18 cellular contexts compared by ENCODE assay signal in genomic region chr16:15856217-15856616, GRCh38. TPM values are rescaled to one million over a fixed set of nuclear protein-coding genes. Genes with fewer than 3 reads are reported as not detected.
DNase-seq lines count a peak whose midpoint lies in the region; ATAC-seq and TF ChIP-seq lines count a peak whose summit lies in the region.
"Had no signal": no experiment of that assay in that cellular context is flagged by ENCODE, and none has a peak within 500 bp of the region (broad histone marks: within the 10 kb centered on the region; RNA-seq: fewer than 3 reads in every experiment).

No MANE protein-coding gene starts in this region.

- H3K4me1 Mint-ChIP-seq in endothelial cell (ENCODE audit: unreplicated experiment): peaks cover 5% of the 10 kb centered on the region
- peaks cover 6% of the 10 kb centered on the region for H3K4me1 Mint-ChIP-seq in T-helper 2 cell treated with Interferon-gamma antibody and Interleukin-4, amounts not matched to agents 5 μg/mL and 100 μg/mL, for 36 hours (ENCODE audit: low read depth)

- peak; percentile 3 for ATAC-seq in HG03175 (IDR thresholded peaks at IDR 0.05; ENCODE audit: unreplicated experiment)
- ATAC-seq in psoas muscle: no peak

- no peaks in the 10 kb centered on the region for H3K79me2 ChIP-seq in GM23248 (ENCODE audit: insufficient read depth)

- H3K36me3 Mint-ChIP-seq in endothelial cell (ENCODE audit: low read depth, unreplicated experiment): no peaks in the 10 kb centered on the region
- H3K36me3 Mint-ChIP-seq in T-helper 2 cell treated with Interferon-gamma antibody and Interleukin-4, amounts not matched to agents 5 μg/mL and 100 μg/mL, for 36 hours (ENCODE audit: low read depth): no peaks in the 10 kb centered on the region
- H3K36me3 Mint-ChIP-seq: activated CD4-positive, alpha-beta memory T cell treated with anti-CD3 and anti-CD28 coated beads for 36 hours had no signal

- H3K27me3 ChIP-seq in BLaER1 treated with 17β-estradiol and CSF1 and Interleukin-3, amounts not matched to agents 10 nM and 100 nM: peaks cover 46 to 66% (median 59%) of the 10 kb centered on the region in 11 experiments
- H3K27me3 ChIP-seq in psoas muscle (ENCODE audit: insufficient read depth in 3 of 3, low read length in 2 of 3) (peaks cover 0 to 13% (median 4%) of the 10 kb centered on the region in 3 donors), GM23248 (replicated peaks; ENCODE audit: insufficient read depth) (peaks cover 37% of the 10 kb centered on the region)

- H3K4me1 ChIP-seq in BLaER1 treated with 17β-estradiol and CSF1 and Interleukin-3, amounts not matched to agents 10 nM and 100 nM: peaks cover 23 to 37% (median 33%) of the 10 kb centered on the region in 10 experiments
- H3K4me1 ChIP-seq in psoas muscle (peaks cover 15% of the 10 kb centered on the region), GM23248 (ENCODE audit: insufficient read depth) (no peaks in the 10 kb centered on the region)

- H3K27ac ChIP-seq in BLaER1 treated with 17β-estradiol and CSF1 and Interleukin-3, amounts not matched to agents 10 nM and 100 nM: no peak overlapping the region
- H3K27ac ChIP-seq in psoas muscle (peak overlapping the region; percentile 9), GM23248 (no peak overlapping the region)
- H3K27ac ChIP-seq: left lung, skin epidermis had no signal

- H3K36me3 ChIP-seq in BLaER1 treated with 17β-estradiol and CSF1 and Interleukin-3, amounts not matched to agents 10 nM and 100 nM: no peaks in the 10 kb centered on the region
- H3K36me3 ChIP-seq in psoas muscle (ENCODE audit: insufficient read depth in 1 of 2, low read depth in 1 of 2): no peaks in the 10 kb centered on the region
- no peaks in the 10 kb centered on the region for H3K36me3 ChIP-seq in GM23248 (ENCODE audit: low read depth)
- H3K36me3 ChIP-seq: left lung had no signal

- H3K9ac ChIP-seq in BLaER1 treated with 17β-estradiol and CSF1 and Interleukin-3, amounts not matched to agents 10 nM and 100 nM: no peak overlapping the region
- H3K9ac ChIP-seq in GM23248: no peak overlapping the region

- peak overlapping the region in 3 of 10 experiments; percentile 52 to 59 (median 56); a peak in 4 of 20 replicates for H3K4me3 ChIP-seq in BLaER1 treated with 17β-estradiol and CSF1 and Interleukin-3, amounts not matched to agents 10 nM and 100 nM
- H3K4me3 ChIP-seq in psoas muscle: peak overlapping the region; percentile 61
- H3K4me3 ChIP-seq in GM23248: no peak overlapping the region

- intact Hi-C loops in psoas muscle (cut with DNase I): loop anchor here in 1 of 2 donors (5.0 kb wide), 1 partner anchor 271 kb away; no protein-coding TSS in a partner anchor

- peak overlapping the region; percentile 38 to 99 (median 91); a peak in 15 of 22 replicates for H3K4me2 ChIP-seq in BLaER1 treated with 17β-estradiol and CSF1 and Interleukin-3, amounts not matched to agents 10 nM and 100 nM
- H3K4me2 ChIP-seq in GM23248 (ENCODE audit: unreplicated experiment): no peak overlapping the region

- peaks cover 6% of the 10 kb centered on the region; the same call in 1 of the 2 replicates for H3F3A ChIP-seq in GM23248 (ENCODE audit: insufficient read depth)

- no peak overlapping the region for H2AFZ ChIP-seq in GM23248

- no peak overlapping the region for H3K27ac Mint-ChIP-seq in endothelial cell (ENCODE audit: unreplicated experiment)
- no peak overlapping the region for H3K27ac Mint-ChIP-seq in T-helper 2 cell treated with Interferon-gamma antibody and Interleukin-4, amounts not matched to agents 5 μg/mL and 100 μg/mL, for 36 hours
- H3K27ac Mint-ChIP-seq: activated CD4-positive, alpha-beta memory T cell treated with anti-CD3 and anti-CD28 coated beads for 36 hours; activated T-helper 1 cell treated with anti-CD3 and anti-CD28 coated beads, Interleukin-12 subunit alpha, Interleukin-12 subunit beta, Interleukin-2, Interleukin-4 antibody, amounts not matched to agents 30 ng/mL and 10 ng/mL and 1 ng/mL, durations not matched to agents 14 hours and 24 hours and 36 hours; stimulated activated naive CD8-positive, alpha-beta T cell treated with anti-CD3 and anti-CD28 coated beads, Interleukin-15, Interleukin-2, amounts not matched to agents 100 ng/mL and 50 ng/mL, for 24 hours had no signal

- H4K20me1 ChIP-seq in BLaER1 treated with 17β-estradiol and CSF1 and Interleukin-3, amounts not matched to agents 10 nM and 100 nM: peaks cover 0 to 13% (median 9%) of the 10 kb centered on the region in 11 experiments; a peak in 8 of 22 replicates
- H4K20me1 ChIP-seq in GM23248 (ENCODE audit: insufficient read depth): no peaks in the 10 kb centered on the region

- H3K4me3 Mint-ChIP-seq in endothelial cell (ENCODE audit: unreplicated experiment): peak overlapping the region; percentile 42
- H3K4me3 Mint-ChIP-seq in T-helper 2 cell treated with Interferon-gamma antibody and Interleukin-4, amounts not matched to agents 5 μg/mL and 100 μg/mL, for 36 hours: no peak overlapping the region
- H3K4me3 Mint-ChIP-seq: activated CD4-positive, alpha-beta memory T cell treated with anti-CD3 and anti-CD28 coated beads for 36 hours; activated T-helper 1 cell treated with anti-CD3 and anti-CD28 coated beads, Interleukin-12 subunit alpha, Interleukin-12 subunit beta, Interleukin-2, Interleukin-4 antibody, amounts not matched to agents 30 ng/mL and 10 ng/mL and 1 ng/mL, durations not matched to agents 14 hours and 24 hours and 36 hours; stimulated activated naive CD8-positive, alpha-beta T cell treated with anti-CD3 and anti-CD28 coated beads, Interleukin-15, Interleukin-2, amounts not matched to agents 100 ng/mL and 50 ng/mL, for 24 hours had no signal

- in situ Hi-C loops in GM23248 (cut with MboI): no loop called here

- no peaks in the 10 kb centered on the region for H3K9me3 Mint-ChIP-seq in endothelial cell (ENCODE audit: unreplicated experiment)
- no peaks in the 10 kb centered on the region for H3K9me3 Mint-ChIP-seq in T-helper 2 cell treated with Interferon-gamma antibody and Interleukin-4, amounts not matched to agents 5 μg/mL and 100 μg/mL, for 36 hours
- H3K9me3 Mint-ChIP-seq: activated CD4-positive, alpha-beta memory T cell treated with anti-CD3 and anti-CD28 coated beads for 36 hours; activated T-helper 1 cell treated with anti-CD3 and anti-CD28 coated beads, Interleukin-12 subunit alpha, Interleukin-12 subunit beta, Interleukin-2, Interleukin-4 antibody, amounts not matched to agents 30 ng/mL and 10 ng/mL and 1 ng/mL, durations not matched to agents 14 hours and 24 hours and 36 hours; stimulated activated naive CD8-positive, alpha-beta T cell treated with anti-CD3 and anti-CD28 coated beads, Interleukin-15, Interleukin-2, amounts not matched to agents 100 ng/mL and 50 ng/mL, for 24 hours had no signal

- H3K27me3 Mint-ChIP-seq in endothelial cell (ENCODE audit: unreplicated experiment): peaks cover 5% of the 10 kb centered on the region
- H3K27me3 Mint-ChIP-seq in T-helper 2 cell treated with Interferon-gamma antibody and Interleukin-4, amounts not matched to agents 5 μg/mL and 100 μg/mL, for 36 hours (ENCODE audit: low read depth): peaks cover 58% of the 10 kb centered on the region

- 23 to 28% (median 26%) methylated on average over 3 of the region's 3 CpGs for WGBS in psoas muscle, 3 donors
- WGBS in GM23248 (ENCODE audit: low coverage in 1 of 2, low lambda C conversion rate in 2 of 2, missing lambda C conversion rate in 2 of 2), 2 experiments: 45 to 51% methylated on average over 3 of the region's 3 CpGs

- no peaks in the 10 kb centered on the region for H3K9me3 ChIP-seq in BLaER1 treated with 17β-estradiol and CSF1 and Interleukin-3, amounts not matched to agents 10 nM and 100 nM (replicated peaks in 1 of 11)
- no peaks in the 10 kb centered on the region for H3K9me3 ChIP-seq in psoas muscle
- H3K9me3 ChIP-seq in GM23248 (ENCODE audit: low read depth): no peaks in the 10 kb centered on the region
- H3K9me3 ChIP-seq: left lung had no signal

- no peak for TF ChIP-seq CTCF in endothelial cell (IDR thresholded peaks at IDR 0.05; ENCODE audit: unreplicated experiment)
- no peak for TF ChIP-seq CTCF in psoas muscle (IDR thresholded peaks at IDR 0.05)

- H3K9me2 ChIP-seq in GM23248 (ENCODE audit: insufficient read depth): no peaks in the 10 kb centered on the region

- DNase-seq in endothelial cell (ENCODE audit: low spot score) (no peak), psoas muscle (no peak), GM23248 (no peak), NK-92 (lab: John Stamatoyannopoulos, UW; ENCODE audit: unreplicated experiment) (no peak), Ammon's horn (ENCODE audit: low spot score) (no peak)
- DNase-seq in T-helper 2 cell treated with Interferon-gamma antibody and Interleukin-4, amounts not matched to agents 5 μg/mL and 100 μg/mL, for 36 hours (ENCODE audit: low spot score): no peak
- DNase-seq: activated CD4-positive, alpha-beta memory T cell treated with anti-CD3 and anti-CD28 coated beads for 36 hours; left lung; NCI-H2029; NCI-H526 treated with DMSO at 0.1 percent for 48 hours; T-helper 9 cell had no signal

RNA-seq across cellular contexts. Expression of gene MYH11, which starts 0.6 kb away (rescaled TPM):
- total RNA-seq in endothelial cell (ENCODE audit: unreplicated experiment): 0.51 TPM
- 10 to 100 TPM in 3 of 4 donors, 1 to 10 TPM in 1; 8.4 to 26.4 (median 15.2) TPM for total RNA-seq in psoas muscle
- polyA plus RNA-seq in psoas muscle: 10 to 100 TPM in 1 of 3 donors, 1 to 10 TPM in 2; 6.1 to 15.0 (median 8.0) TPM
- not detected in 2 replicates for total RNA-seq in GM23248 (2014; rRNA removed; shearing (Covaris generic))
- 0.15 and 0.79 TPM in 2 replicates for polyA plus RNA-seq in GM23248 (2016; fragmentation: Nextera tagmentation; extraction: Ambion mirVana)
- total RNA-seq: activated T-helper 1 cell treated with anti-CD3 and anti-CD28 coated beads, Interleukin-12 subunit alpha, Interleukin-12 subunit beta, Interleukin-2, Interleukin-4 antibody, amounts not matched to agents 30 ng/mL and 10 ng/mL and 1 ng/mL, durations not matched to agents 14 hours and 24 hours and 36 hours; epithelial cell of proximal tubule; MCF 10A had no signal

RNA-seq across cellular contexts. Expression of gene CEP20, which starts 32.2 kb away (rescaled TPM):
- total RNA-seq in endothelial cell (ENCODE audit: unreplicated experiment) (16.1 TPM), psoas muscle (10 to 100 TPM; 38.1 to 67.1 (median 56.0) TPM)
- polyA plus RNA-seq in psoas muscle (10 to 100 TPM; 33.0 to 98.9 (median 33.5) TPM), GM23248 (2016; fragmentation: Nextera tagmentation; extraction: Ambion mirVana) (53.8 and 56.1 TPM in 2 replicates)
- 60.3 and 63.9 TPM in 2 replicates for total RNA-seq in GM23248 (2014; rRNA removed; shearing (Covaris generic))
